In genomic region chr9:125541840-125542243, GRCh38 we compare ENCODE assay signal across 13 cellular contexts.
DNase-seq lines count a peak whose midpoint lies in the region; ATAC-seq and TF ChIP-seq lines count a peak whose summit lies in the region.
"Had no signal": no experiment of that assay in that cellular context is flagged by ENCODE, and none has a peak within 500 bp of the region (broad histone marks: within the 10 kb centered on the region; RNA-seq: fewer than 3 reads in every experiment).

No MANE protein-coding gene starts in this region.

- peak; percentile 3; the same call in 1 of the 3 replicates for ATAC-seq in SK-N-SH treated with all-trans-retinoic acid at 6 μM for 48 hours
- ATAC-seq: activated naive CD4-positive, alpha-beta T cell treated with anti-CD3 and anti-CD28 coated beads, Interleukin-2, amount 50 U/mL, for 72 hours; left lung had no signal

- peak; percentile 42 for DNase-seq in NCI-H2196 (lab: John Stamatoyannopoulos, UW; ENCODE audit: unreplicated experiment)
- no peak for DNase-seq in NCI-H2196 treated with DMSO at 0.1 percent for 48 hours (lab: John Stamatoyannopoulos, UW; ENCODE audit: unreplicated experiment)
- peak; percentile 85 for DNase-seq in NCI-H2029 treated with DMSO at 0.1 percent for 48 hours (lab: John Stamatoyannopoulos, UW)
- peak in 6 of 10 donors; percentile 18 to 87 (median 26) for DNase-seq in posterior cingulate gyrus
- DNase-seq in hepatic stellate cell (ENCODE audit: low spot score), result no peak
- no peak for DNase-seq in HK-2 (ENCODE audit: unreplicated experiment)
- DNase-seq in LoVo (ENCODE audit: low spot score), result no peak
- DNase-seq: left lung, NCI-H524, spleen, trophoblast cell had no signal

- intact Hi-C loops in posterior cingulate gyrus (cut with DNase I), result no loop called here

TF ChIP-seq in SK-N-SH treated with all-trans-retinoic acid at 6 μM for 48 hours, 23 proteins besides CTCF, POLR2A, EP300 and RAD21:
- TF ChIP-seq SNAI2 (CRISPR knock-in tag; IDR thresholded peaks at IDR 0.05), result no peak
- TF ChIP-seq POU6F1 (CRISPR knock-in tag; IDR thresholded peaks at IDR 0.05; ENCODE audit: borderline replicate concordance, low read depth), result no peak
- no peak for TF ChIP-seq OSR1 (CRISPR knock-in tag; IDR thresholded peaks at IDR 0.05)
- TF ChIP-seq ISL1 (CRISPR knock-in tag; IDR thresholded peaks at IDR 0.05), result peak; percentile 29; the same call in 1 of the 2 replicates
- no peak for TF ChIP-seq CREB5 (CRISPR knock-in tag; IDR thresholded peaks at IDR 0.05; ENCODE audit: low read depth)
- no peak for TF ChIP-seq PATZ1 (CRISPR knock-in tag; IDR thresholded peaks at IDR 0.05; ENCODE audit: borderline replicate concordance)
- 0 out of 2 replicates have a peak, but pooled peaks have one; percentile 62 for TF ChIP-seq ZNF8 (CRISPR knock-in tag; IDR thresholded peaks at IDR 0.05)
- peak; percentile 91 for TF ChIP-seq TSHZ2 (CRISPR knock-in tag; IDR thresholded peaks at IDR 0.05)
- TF ChIP-seq ZFP30 (CRISPR knock-in tag; IDR thresholded peaks at IDR 0.05), result no peak
- TF ChIP-seq ZC3H10 (CRISPR knock-in tag; IDR thresholded peaks at IDR 0.05), result no peak
- 0 out of 2 replicates have a peak, but pooled peaks have one; percentile 15 for TF ChIP-seq ESRRG (CRISPR knock-in tag; IDR thresholded peaks at IDR 0.05)
- TF ChIP-seq CSDC2 (CRISPR knock-in tag; IDR thresholded peaks at IDR 0.05), result no peak
- TF ChIP-seq TOX (CRISPR knock-in tag; IDR thresholded peaks at IDR 0.05; ENCODE audit: borderline replicate concordance), result no peak
- TF ChIP-seq ZNF70 (CRISPR knock-in tag; IDR thresholded peaks at IDR 0.05), result no peak
- TF ChIP-seq CSRNP3 (CRISPR knock-in tag; IDR thresholded peaks at IDR 0.05), result 0 out of 2 replicates have a peak, but pooled peaks have one; percentile 18
- no peak for TF ChIP-seq ZFP3 (CRISPR knock-in tag; IDR thresholded peaks at IDR 0.05)
- no peak for TF ChIP-seq RARB (CRISPR knock-in tag; IDR thresholded peaks at IDR 0.05)
- no peak for TF ChIP-seq ZNF565 (CRISPR knock-in tag; conservative IDR thresholded peaks at IDR 0.05; ENCODE audit: low read depth)
- TF ChIP-seq ARNTL (CRISPR knock-in tag; IDR thresholded peaks at IDR 0.05; ENCODE audit: borderline replicate concordance, low read depth), result no peak
- 0 out of 2 replicates have a peak, but pooled peaks have one; percentile 60 for TF ChIP-seq GLIS3 (CRISPR knock-in tag; IDR thresholded peaks at IDR 0.05)
- TF ChIP-seq TCF4 (CRISPR knock-in tag; IDR thresholded peaks at IDR 0.05; ENCODE audit: borderline replicate concordance), result peak; percentile 89
- TF ChIP-seq PPARA (CRISPR knock-in tag; IDR thresholded peaks at IDR 0.05; ENCODE audit: borderline replicate concordance), result no peak
- no peak for TF ChIP-seq BACH2 (CRISPR knock-in tag; IDR thresholded peaks at IDR 0.05; ENCODE audit: borderline replicate concordance)

Comparison
In these comparisons a context has a peak if more than half of its experiments do, and no peak if none do; other contexts are left out.
1. DNase-seq: peak in NCI-H2196 (single experiment), NCI-H2029 treated with DMSO at 0.1 percent for 48 hours (single experiment) and posterior cingulate gyrus (6 of 10); none in NCI-H2196 treated with DMSO at 0.1 percent for 48 hours (single experiment), hepatic stellate cell (single experiment), HK-2 (single experiment) and LoVo (single experiment).